ENCODE assay signal across 26 cellular contexts in genomic region chr1:103509235-103509634, GRCh38.
"Had no signal": no experiment of that assay in that cellular context is flagged by ENCODE, and none has a peak within 500 bp of the region (broad histone marks: within the 10 kb centered on the region; RNA-seq: fewer than 3 reads in every experiment).

No MANE protein-coding gene starts in this region.

- H3K36me3 ChIP-seq: ascending aorta, MG63 had no signal

- H3K4me1 ChIP-seq: ascending aorta had no signal

- H3K9me3 ChIP-seq: body of pancreas, MG63 had no signal

- DNase-seq: activated CD4-positive, alpha-beta memory T cell treated with anti-CD3 and anti-CD28 coated beads for 36 hours; activated CD4-positive, alpha-beta T cell treated with anti-CD3 and anti-CD28 coated beads, Interleukin-2, amount 10 ng/mL, durations not matched to agents 7 days and 5 days; activated CD4-positive, CD25-positive, alpha-beta regulatory T cell; activated CD8-positive, alpha-beta memory T cell treated with anti-CD3 and anti-CD28 coated beads for 24 hours; activated effector memory CD4-positive, alpha-beta T cell treated with anti-CD3 and anti-CD28 coated beads, Interleukin-2, amount 50 U/mL, for 16 hours; activated naive CD4-positive, alpha-beta T cell treated with Interleukin-2 at 50 U/mL for 16 hours; activated naive CD8-positive, alpha-beta T cell treated with anti-CD3 and anti-CD28 coated beads, Interleukin-2, amount 50 U/mL, for 24 hours; activated T-cell treated with anti-CD3 and anti-CD28 coated beads, Interleukin-2, amount 50 U/mL, for 4 hours; amniotic stem cell; body of pancreas; central memory CD4-positive, alpha-beta T cell; MG63; NCI-H1092 treated with DMSO at 0.1 percent for 48 hours; NCI-H1417 treated with DMSO at 0.1 percent for 48 hours; NCI-H1694; NCI-H2029; NCI-H345; NCI-H510A; NCI-H526 treated with DMSO at 0.1 percent for 48 hours; NCI-H82; PC-9; SHP77 treated with DMSO at 0.1 percent for 48 hours had no signal

- H3K4me3 ChIP-seq: ascending aorta, body of pancreas, coronary artery, MG63, PC-9, SK-N-MC had no signal

- H3K27ac ChIP-seq: ascending aorta, body of pancreas, coronary artery, PC-9, SK-N-MC, VCaP had no signal
